Comparison of ENCODE assay signal across 19 cellular contexts in the genomic region with DNA sequence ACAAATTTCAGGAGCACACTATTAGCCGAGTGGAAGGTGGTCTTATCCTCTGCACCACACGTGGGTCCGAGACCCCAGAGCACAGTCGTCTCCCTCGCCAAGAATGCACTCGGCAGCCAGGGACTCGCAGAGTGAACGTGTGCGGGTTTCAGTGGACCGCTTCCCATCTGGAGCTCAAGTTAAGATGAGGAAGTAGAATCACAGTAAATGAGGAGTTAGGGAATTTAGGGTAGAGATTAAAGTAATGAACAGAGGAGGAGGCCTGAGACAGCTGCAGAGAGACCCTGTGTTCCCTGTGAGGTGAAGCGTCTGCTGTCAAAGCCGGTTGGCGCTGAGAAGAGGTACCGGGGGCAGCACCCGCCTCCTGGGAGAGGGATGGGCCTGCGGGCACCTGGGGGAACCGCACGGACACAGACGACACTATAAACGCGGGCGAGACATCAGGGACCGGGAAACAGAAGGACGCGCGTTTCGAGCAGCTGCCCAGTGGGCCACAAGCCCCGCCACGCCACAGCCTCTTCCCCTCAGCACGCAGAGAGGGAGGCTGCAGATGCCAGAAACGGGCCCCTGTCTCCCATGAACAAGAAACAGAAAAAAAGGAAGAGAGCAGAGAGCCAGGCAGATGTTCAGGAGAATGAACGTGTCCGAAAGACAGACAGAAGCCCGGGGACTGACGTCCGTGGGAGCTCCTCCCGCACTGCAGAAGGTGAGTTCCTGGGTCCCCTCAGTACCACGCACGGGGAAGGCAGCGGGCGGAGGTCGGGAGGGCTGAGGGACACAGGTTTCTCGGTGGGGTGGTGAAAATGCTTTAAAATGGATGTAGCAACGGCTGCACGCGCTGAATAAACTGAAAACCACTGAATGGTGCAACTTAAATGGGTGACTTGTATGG. TPM values are rescaled to one million over a fixed set of nuclear protein-coding genes. Genes with fewer than 3 reads are reported as not detected.
DNase-seq lines count a peak whose midpoint lies in the region; ATAC-seq and TF ChIP-seq lines count a peak whose summit lies in the region.
"Had no signal": no experiment of that assay in that cellular context is flagged by ENCODE, and none has a peak within 500 bp of the region (broad histone marks: within the 10 kb centered on the region; RNA-seq: fewer than 3 reads in every experiment).

No MANE protein-coding gene starts in this region.

- peaks cover 29 to 42% of the 10 kb centered on the region in 2 donors for H3K4me1 Mint-ChIP-seq in stimulated activated naive B cell treated with anti-CD40 and anti-IgM and Interleukin-4, amounts not matched to agents 10 μg/mL and 1 μg/mL and 100 μg/mL, for 72 hours

- H3K27ac ChIP-seq in RWPE1 (peak overlapping the region; percentile 79), hepatocyte (peak overlapping the region; percentile 28)
- H3K27ac ChIP-seq: thyroid gland had no signal

- in situ Hi-C loops in G401 (cut with HindIII; ENCODE audit: low sequenced_read_pairs): no loop called here

- no peaks in the 10 kb centered on the region for H4K20me1 ChIP-seq in hepatocyte (ENCODE audit: insufficient read depth, poor library complexity, severe bottlenecking)

- no peak overlapping the region for H3K4me3 ChIP-seq in hepatocyte
- H3K4me3 ChIP-seq: skin epidermis, thyroid gland had no signal

- peaks cover 0 to 4% of the 10 kb centered on the region in 2 donors for H3K9me3 Mint-ChIP-seq in stimulated activated naive B cell treated with anti-CD40 and anti-IgM and Interleukin-4, amounts not matched to agents 10 μg/mL and 1 μg/mL and 100 μg/mL, for 72 hours
- H3K9me3 Mint-ChIP-seq: activated T-helper 17 cell treated with anti-CD3 and anti-CD28 coated beads, Interleukin-2, amount 50 U/mL, for 72 hours; effector memory CD8-positive, alpha-beta T cell; IgD-negative memory B cell; nephron progenitor cell had no signal

- no peaks in the 10 kb centered on the region for H3K9me2 ChIP-seq in hepatocyte (replicated peaks; ENCODE audit: insufficient read depth)

- H3K27me3 ChIP-seq in hepatocyte: peaks cover 35% of the 10 kb centered on the region

- H3K36me3 Mint-ChIP-seq in stimulated activated naive B cell treated with anti-CD40 and anti-IgM and Interleukin-4, amounts not matched to agents 10 μg/mL and 1 μg/mL and 100 μg/mL, for 72 hours: peaks cover 0 to 3% of the 10 kb centered on the region in 2 donors
- H3K36me3 Mint-ChIP-seq: brain, IgD-negative memory B cell had no signal

- no peaks in the 10 kb centered on the region for H3K79me2 ChIP-seq in hepatocyte

- TF ChIP-seq CTCF in RWPE1 (conservative IDR thresholded peaks at IDR 0.05; ENCODE audit: low read depth) (no peak), hepatocyte (IDR thresholded peaks at IDR 0.05; ENCODE audit: poor library complexity) (no peak)

- CTCF ChIA-PET in RWPE1 (lab: Yijun Ruan, JAX): no interaction called here

- no peaks in the 10 kb centered on the region for H3K9me3 ChIP-seq in hepatocyte (ENCODE audit: low read depth)
- H3K9me3 ChIP-seq: thyroid gland had no signal

- H3K4me2 ChIP-seq in hepatocyte: peak overlapping the region; percentile 38

- ATAC-seq in stimulated activated naive B cell treated with anti-CD40 and anti-IgM and Interleukin-4, amounts not matched to agents 10 μg/mL and 1 μg/mL and 100 μg/mL, for 72 hours (replicated peaks): peak in 1 of 2 donors; percentile 6
- ATAC-seq in HG03378 (IDR thresholded peaks at IDR 0.05; ENCODE audit: unreplicated experiment): no peak
- ATAC-seq: activated T-helper 17 cell treated with anti-CD3 and anti-CD28 coated beads, Interleukin-2, amount 50 U/mL, for 72 hours; effector memory CD8-positive, alpha-beta T cell had no signal

- H2AFZ ChIP-seq in hepatocyte: no peak overlapping the region

- WGBS in hepatocyte (ENCODE audit: low lambda C conversion rate, missing lambda C conversion rate): 92% methylated on average over 45 of the region's 46 CpGs

- H3K4me1 ChIP-seq in hepatocyte (ENCODE audit: insufficient read depth): no peaks in the 10 kb centered on the region

- peaks cover 58 to 62% of the 10 kb centered on the region in 2 donors for H3K27me3 Mint-ChIP-seq in stimulated activated naive B cell treated with anti-CD40 and anti-IgM and Interleukin-4, amounts not matched to agents 10 μg/mL and 1 μg/mL and 100 μg/mL, for 72 hours

- POLR2A ChIA-PET in RWPE1 (lab: Yijun Ruan, JAX; ENCODE audit: low non-redundant PET): no interaction called here

- peak; percentile 21 for DNase-seq in activated effector memory CD4-positive, alpha-beta T cell treated with anti-CD3 and anti-CD28 coated beads, Interleukin-2, amount 50 U/mL, for 16 hours
- no peak for DNase-seq in activated effector memory CD4-positive, alpha-beta T cell treated with Interleukin-2 at 50 U/mL for 16 hours
- no peak for DNase-seq in RWPE1 (ENCODE audit: low spot score)
- DNase-seq in hepatocyte (ENCODE audit: low spot score): no peak
- no peak for DNase-seq in stimulated activated naive B cell treated with anti-CD40 and anti-IgM and Interleukin-4, amounts not matched to agents 10 μg/mL and 1 μg/mL and 100 μg/mL, for 72 hours
- DNase-seq in G401 (ENCODE audit: low spot score): no peak
- no peak for DNase-seq in RPMI8226
- DNase-seq: effector memory CD8-positive, alpha-beta T cell; kidney glomerular epithelial cell; NCI-H1436; NCI-H748 treated with DMSO at 0.1 percent for 48 hours; nephron progenitor cell had no signal

- peak overlapping the region; percentile 56 for H3K27ac Mint-ChIP-seq in stimulated activated naive B cell treated with anti-CD40 and anti-IgM and Interleukin-4, amounts not matched to agents 10 μg/mL and 1 μg/mL and 100 μg/mL, for 72 hours
- H3K27ac Mint-ChIP-seq: activated T-helper 17 cell treated with anti-CD3 and anti-CD28 coated beads, Interleukin-2, amount 50 U/mL, for 72 hours; brain; effector memory CD8-positive, alpha-beta T cell; nephron progenitor cell had no signal

- H3K36me3 ChIP-seq in hepatocyte (replicated peaks; ENCODE audit: insufficient read depth, low read depth): no peaks in the 10 kb centered on the region
- H3K36me3 ChIP-seq: thyroid gland had no signal

- peak overlapping the region; percentile 27 to 52 for H3K4me3 Mint-ChIP-seq in stimulated activated naive B cell treated with anti-CD40 and anti-IgM and Interleukin-4, amounts not matched to agents 10 μg/mL and 1 μg/mL and 100 μg/mL, for 72 hours
- H3K4me3 Mint-ChIP-seq: activated T-helper 17 cell treated with anti-CD3 and anti-CD28 coated beads, Interleukin-2, amount 50 U/mL, for 72 hours; brain; effector memory CD8-positive, alpha-beta T cell; nephron progenitor cell had no signal

RNA-seq across cellular contexts. Expression of a gene that starts 5.4 kb away (rescaled TPM):
- total RNA-seq in hepatocyte: not detected in 2 replicates
- polyA plus RNA-seq in hepatocyte: 0.81 TPM in 1 of 2 replicates, not detected in the other
- total RNA-seq in G401 (2014; rRNA removed; shearing (Covaris generic)): 3.8 and 8.6 TPM in 2 replicates
- total RNA-seq: activated T-helper 17 cell treated with anti-CD3 and anti-CD28 coated beads, Interleukin-2, amount 50 U/mL, for 72 hours; T-helper 1 cell treated with Interleukin-12 subunit alpha and Interleukin-12 subunit beta and Interleukin-4 antibody, amounts not matched to agents 30 ng/mL and 1 ng/mL, for 36 hours had no signal
- polyA plus RNA-seq: IgD-negative memory B cell had no signal
